ENCODE assay signal across 28 cellular contexts in the genomic region with DNA sequence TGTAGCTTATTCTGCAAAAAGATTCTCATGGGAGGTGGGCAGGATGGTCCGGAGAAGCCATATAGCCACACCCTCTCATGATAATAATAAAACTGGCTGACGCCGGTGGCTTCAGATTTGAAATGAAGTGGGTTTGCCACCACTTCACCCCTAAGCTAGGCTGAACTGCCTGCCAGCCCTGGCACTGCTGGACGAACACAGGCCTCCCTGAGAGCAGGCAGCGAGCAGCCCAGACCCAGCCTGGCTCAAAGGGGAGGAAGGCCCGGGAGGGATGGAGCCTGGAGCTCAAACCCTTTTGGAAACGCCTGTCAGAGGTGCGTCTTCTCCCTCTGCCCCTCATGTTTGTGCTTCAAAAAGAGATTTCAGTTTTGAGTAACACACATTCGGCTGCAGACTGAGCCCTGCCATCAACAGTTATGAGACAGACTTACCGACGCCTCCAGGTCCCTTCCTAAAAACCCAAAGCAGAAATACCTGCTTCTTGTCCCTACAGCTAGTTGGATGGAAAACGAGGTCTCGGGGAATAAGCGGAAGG.
"Had no signal": no experiment of that assay in that cellular context is flagged by ENCODE, and none has a peak within 500 bp of the region (broad histone marks: within the 10 kb centered on the region; RNA-seq: fewer than 3 reads in every experiment).

No MANE protein-coding gene starts in this region.

- H2AFZ ChIP-seq: hepatocyte had no signal

- H3K9me3 ChIP-seq: body of pancreas, gastrocnemius medialis, neutrophil, pancreas, psoas muscle, thoracic aorta, vagina had no signal

- H3K27ac Mint-ChIP-seq: activated CD4-positive, alpha-beta memory T cell treated with anti-CD3 and anti-CD28 coated beads, Interleukin-2, amount 10 ng/mL, durations not matched to agents 7 days and 5 days; activated CD4-positive, alpha-beta T cell treated with anti-CD3 and anti-CD28 coated beads, Interleukin-2, amount 10 ng/mL, durations not matched to agents 7 days and 5 days; activated naive CD4-positive, alpha-beta T cell treated with anti-CD3 and anti-CD28 coated beads, Interleukin-2, amount 50 U/mL, for 24 hours; activated T-helper 2 cell treated with anti-CD3 and anti-CD28 coated beads, Interferon-gamma antibody, Interleukin-2, Interleukin-4, amounts not matched to agents 10 μg/mL and 5 μg/mL and 100 μg/mL, durations not matched to agents 14 hours and 24 hours and 36 hours; effector memory CD8-positive, alpha-beta T cell; memory B cell; naive thymus-derived CD8-positive, alpha-beta T cell; stimulated activated naive CD8-positive, alpha-beta T cell treated with anti-CD3 and anti-CD28 coated beads, Interleukin-15, Interleukin-2, amounts not matched to agents 100 ng/mL and 50 ng/mL, for 24 hours had no signal

- H3K4me3 Mint-ChIP-seq: activated CD4-positive, alpha-beta memory T cell treated with anti-CD3 and anti-CD28 coated beads, Interleukin-2, amount 10 ng/mL, durations not matched to agents 7 days and 5 days; activated CD4-positive, alpha-beta T cell treated with anti-CD3 and anti-CD28 coated beads, Interleukin-2, amount 10 ng/mL, durations not matched to agents 7 days and 5 days; activated naive CD4-positive, alpha-beta T cell treated with anti-CD3 and anti-CD28 coated beads, Interleukin-2, amount 50 U/mL, for 24 hours; effector memory CD8-positive, alpha-beta T cell; memory B cell; naive thymus-derived CD8-positive, alpha-beta T cell; stimulated activated naive CD8-positive, alpha-beta T cell treated with anti-CD3 and anti-CD28 coated beads, Interleukin-15, Interleukin-2, amounts not matched to agents 100 ng/mL and 50 ng/mL, for 24 hours had no signal

- H3K36me3 Mint-ChIP-seq: activated naive CD4-positive, alpha-beta T cell treated with anti-CD3 and anti-CD28 coated beads, Interleukin-2, amount 50 U/mL, for 24 hours; memory B cell; naive thymus-derived CD8-positive, alpha-beta T cell had no signal

- H3K27me3 Mint-ChIP-seq: activated CD4-positive, alpha-beta memory T cell treated with anti-CD3 and anti-CD28 coated beads, Interleukin-2, amount 10 ng/mL, durations not matched to agents 7 days and 5 days; activated CD4-positive, alpha-beta T cell treated with anti-CD3 and anti-CD28 coated beads, Interleukin-2, amount 10 ng/mL, durations not matched to agents 7 days and 5 days; activated naive CD4-positive, alpha-beta T cell treated with anti-CD3 and anti-CD28 coated beads, Interleukin-2, amount 50 U/mL, for 24 hours; stimulated activated naive CD8-positive, alpha-beta T cell treated with anti-CD3 and anti-CD28 coated beads, Interleukin-15, Interleukin-2, amounts not matched to agents 100 ng/mL and 50 ng/mL, for 24 hours had no signal

- H3K27me3 ChIP-seq: body of pancreas, gastrocnemius medialis, hepatocyte, pancreas, vagina had no signal

- H3K36me3 ChIP-seq: gastrocnemius medialis, neutrophil, pancreas, thoracic aorta, vagina, WERI-Rb-1 had no signal

- H3K4me2 ChIP-seq: hepatocyte had no signal

- H3K4me1 Mint-ChIP-seq: activated CD4-positive, alpha-beta T cell treated with anti-CD3 and anti-CD28 coated beads, Interleukin-2, amount 10 ng/mL, durations not matched to agents 7 days and 5 days had no signal

- H3K4me1 ChIP-seq: gastrocnemius medialis, psoas muscle, vagina had no signal

- H3K9me3 Mint-ChIP-seq: naive thymus-derived CD8-positive, alpha-beta T cell had no signal

- H3K79me2 ChIP-seq: hepatocyte had no signal

- DNase-seq: activated CD4-positive, alpha-beta memory T cell treated with anti-CD3 and anti-CD28 coated beads, Interleukin-2, amount 10 ng/mL, durations not matched to agents 7 days and 5 days; activated CD4-positive, alpha-beta T cell treated with anti-CD3 and anti-CD28 coated beads, Interleukin-2, amount 10 ng/mL, durations not matched to agents 7 days and 5 days; activated CD4-positive, CD25-positive, alpha-beta regulatory T cell treated with anti-CD3 and anti-CD28 coated beads, Interleukin-2, amount 50 U/mL, for 72 hours; activated T-cell treated with anti-CD3 and anti-CD28 coated beads, Interleukin-2, amount 50 U/mL, for 48 hours; cortex of kidney; effector memory CD8-positive, alpha-beta T cell; erythroblast; left cardiac atrium; midbrain; psoas muscle; stimulated activated CD4-positive, alpha-beta T cell treated with anti-CD3 and anti-CD28 coated beads, Interleukin-12 subunit alpha, Interleukin-12 subunit beta, amount 100 ng/mL, for 4 hours; stimulated activated CD4-positive, alpha-beta T cell treated with anti-CD3 and anti-CD28 coated beads, Interleukin-4, amount 100 ng/mL, for 1 hour; T-helper 9 cell; trophoblast cell had no signal

- H3K4me3 ChIP-seq: body of pancreas, gastrocnemius medialis, hepatocyte, pancreas, psoas muscle, SK-N-MC, thoracic aorta, vagina had no signal

- H3K27ac ChIP-seq: body of pancreas, gastrocnemius medialis, hepatocyte, neutrophil, pancreas, psoas muscle, SK-N-MC, thoracic aorta, vagina, WERI-Rb-1 had no signal

- ATAC-seq: body of pancreas; effector memory CD8-positive, alpha-beta T cell; gastrocnemius medialis; left cardiac atrium; naive thymus-derived CD8-positive, alpha-beta T cell; pancreas; psoas muscle had no signal
